1 cellular context compared by ENCODE assay signal in the genomic region with DNA sequence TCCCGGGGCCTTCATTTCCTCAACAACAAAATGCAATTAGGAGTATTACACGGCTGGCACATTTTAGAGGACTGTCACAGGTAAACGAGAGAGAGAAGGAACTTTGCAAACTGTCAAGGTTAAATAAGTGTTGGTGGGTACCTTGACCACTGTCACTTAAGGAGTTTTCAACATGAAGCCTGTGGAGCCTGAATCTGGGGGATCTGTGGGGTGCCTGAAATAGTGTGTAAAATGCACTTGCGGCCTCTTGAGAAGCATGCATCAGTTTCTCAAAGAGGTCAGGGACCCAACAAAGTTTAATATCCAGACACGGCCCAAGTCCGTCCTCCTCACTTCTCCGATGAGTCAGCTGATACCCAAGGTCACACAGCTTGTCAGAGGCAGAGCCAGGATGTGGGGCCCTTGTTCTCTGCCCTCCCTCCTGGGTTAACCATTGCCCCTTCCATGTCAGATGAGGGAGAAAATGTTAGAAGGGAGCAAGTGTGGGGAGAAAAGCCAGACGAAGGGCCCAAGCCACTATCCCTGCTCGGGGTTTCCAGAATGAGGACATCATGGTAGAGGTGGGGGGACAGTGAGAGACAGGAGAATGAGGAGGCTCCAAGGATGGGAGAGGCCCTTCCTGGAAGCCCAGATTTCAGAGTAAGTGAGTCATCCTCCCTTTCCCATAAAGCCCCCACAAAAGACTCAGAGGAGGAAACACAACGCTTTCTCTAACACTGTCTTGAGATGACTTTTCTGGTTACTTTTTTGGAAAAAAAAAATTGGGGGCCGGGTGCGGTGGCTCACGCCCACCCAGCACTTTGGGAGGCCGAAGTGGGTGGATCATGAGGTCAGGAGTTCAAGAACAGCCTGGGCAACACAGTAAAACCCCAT.
TF ChIP-seq lines count a peak whose summit lies in the region.

No MANE protein-coding gene starts in this region.

TF ChIP-seq in K562, 482 proteins besides CTCF, POLR2A, EP300 and RAD21 (continued from another document and continues in another):
- TF ChIP-seq, protein P1, sequence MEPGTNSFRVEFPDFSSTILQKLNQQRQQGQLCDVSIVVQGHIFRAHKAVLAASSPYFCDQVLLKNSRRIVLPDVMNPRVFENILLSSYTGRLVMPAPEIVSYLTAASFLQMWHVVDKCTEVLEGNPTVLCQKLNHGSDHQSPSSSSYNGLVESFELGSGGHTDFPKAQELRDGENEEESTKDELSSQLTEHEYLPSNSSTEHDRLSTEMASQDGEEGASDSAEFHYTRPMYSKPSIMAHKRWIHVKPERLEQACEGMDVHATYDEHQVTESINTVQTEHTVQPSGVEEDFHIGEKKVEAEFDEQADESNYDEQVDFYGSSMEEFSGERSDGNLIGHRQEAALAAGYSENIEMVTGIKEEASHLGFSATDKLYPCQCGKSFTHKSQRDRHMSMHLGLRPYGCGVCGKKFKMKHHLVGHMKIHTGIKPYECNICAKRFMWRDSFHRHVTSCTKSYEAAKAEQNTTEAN (CRISPR knock-in tag; IDR thresholded peaks at IDR 0.05), result no peak
- TF ChIP-seq ESRRB (CRISPR knock-in tag; IDR thresholded peaks at IDR 0.05; ENCODE audit: borderline replicate concordance), result no peak
- TF ChIP-seq, protein P2, sequence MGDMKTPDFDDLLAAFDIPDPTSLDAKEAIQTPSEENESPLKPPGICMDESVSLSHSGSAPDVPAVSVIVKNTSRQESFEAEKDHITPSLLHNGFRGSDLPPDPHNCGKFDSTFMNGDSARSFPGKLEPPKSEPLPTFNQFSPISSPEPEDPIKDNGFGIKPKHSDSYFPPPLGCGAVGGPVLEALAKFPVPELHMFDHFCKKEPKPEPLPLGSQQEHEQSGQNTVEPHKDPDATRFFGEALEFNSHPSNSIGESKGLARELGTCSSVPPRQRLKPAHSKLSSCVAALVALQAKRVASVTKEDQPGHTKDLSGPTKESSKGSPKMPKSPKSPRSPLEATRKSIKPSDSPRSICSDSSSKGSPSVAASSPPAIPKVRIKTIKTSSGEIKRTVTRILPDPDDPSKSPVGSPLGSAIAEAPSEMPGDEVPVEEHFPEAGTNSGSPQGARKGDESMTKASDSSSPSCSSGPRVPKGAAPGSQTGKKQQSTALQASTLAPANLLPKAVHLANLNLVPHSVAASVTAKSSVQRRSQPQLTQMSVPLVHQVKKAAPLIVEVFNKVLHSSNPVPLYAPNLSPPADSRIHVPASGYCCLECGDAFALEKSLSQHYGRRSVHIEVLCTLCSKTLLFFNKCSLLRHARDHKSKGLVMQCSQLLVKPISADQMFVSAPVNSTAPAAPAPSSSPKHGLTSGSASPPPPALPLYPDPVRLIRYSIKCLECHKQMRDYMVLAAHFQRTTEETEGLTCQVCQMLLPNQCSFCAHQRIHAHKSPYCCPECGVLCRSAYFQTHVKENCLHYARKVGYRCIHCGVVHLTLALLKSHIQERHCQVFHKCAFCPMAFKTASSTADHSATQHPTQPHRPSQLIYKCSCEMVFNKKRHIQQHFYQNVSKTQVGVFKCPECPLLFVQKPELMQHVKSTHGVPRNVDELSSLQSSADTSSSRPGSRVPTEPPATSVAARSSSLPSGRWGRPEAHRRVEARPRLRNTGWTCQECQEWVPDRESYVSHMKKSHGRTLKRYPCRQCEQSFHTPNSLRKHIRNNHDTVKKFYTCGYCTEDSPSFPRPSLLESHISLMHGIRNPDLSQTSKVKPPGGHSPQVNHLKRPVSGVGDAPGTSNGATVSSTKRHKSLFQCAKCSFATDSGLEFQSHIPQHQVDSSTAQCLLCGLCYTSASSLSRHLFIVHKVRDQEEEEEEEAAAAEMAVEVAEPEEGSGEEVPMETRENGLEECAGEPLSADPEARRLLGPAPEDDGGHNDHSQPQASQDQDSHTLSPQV (IDR thresholded peaks at IDR 0.05), result peak; percentile 76
- TF ChIP-seq SMARCA5 (IDR thresholded peaks at IDR 0.05), result no peak
- TF ChIP-seq, protein P3, sequence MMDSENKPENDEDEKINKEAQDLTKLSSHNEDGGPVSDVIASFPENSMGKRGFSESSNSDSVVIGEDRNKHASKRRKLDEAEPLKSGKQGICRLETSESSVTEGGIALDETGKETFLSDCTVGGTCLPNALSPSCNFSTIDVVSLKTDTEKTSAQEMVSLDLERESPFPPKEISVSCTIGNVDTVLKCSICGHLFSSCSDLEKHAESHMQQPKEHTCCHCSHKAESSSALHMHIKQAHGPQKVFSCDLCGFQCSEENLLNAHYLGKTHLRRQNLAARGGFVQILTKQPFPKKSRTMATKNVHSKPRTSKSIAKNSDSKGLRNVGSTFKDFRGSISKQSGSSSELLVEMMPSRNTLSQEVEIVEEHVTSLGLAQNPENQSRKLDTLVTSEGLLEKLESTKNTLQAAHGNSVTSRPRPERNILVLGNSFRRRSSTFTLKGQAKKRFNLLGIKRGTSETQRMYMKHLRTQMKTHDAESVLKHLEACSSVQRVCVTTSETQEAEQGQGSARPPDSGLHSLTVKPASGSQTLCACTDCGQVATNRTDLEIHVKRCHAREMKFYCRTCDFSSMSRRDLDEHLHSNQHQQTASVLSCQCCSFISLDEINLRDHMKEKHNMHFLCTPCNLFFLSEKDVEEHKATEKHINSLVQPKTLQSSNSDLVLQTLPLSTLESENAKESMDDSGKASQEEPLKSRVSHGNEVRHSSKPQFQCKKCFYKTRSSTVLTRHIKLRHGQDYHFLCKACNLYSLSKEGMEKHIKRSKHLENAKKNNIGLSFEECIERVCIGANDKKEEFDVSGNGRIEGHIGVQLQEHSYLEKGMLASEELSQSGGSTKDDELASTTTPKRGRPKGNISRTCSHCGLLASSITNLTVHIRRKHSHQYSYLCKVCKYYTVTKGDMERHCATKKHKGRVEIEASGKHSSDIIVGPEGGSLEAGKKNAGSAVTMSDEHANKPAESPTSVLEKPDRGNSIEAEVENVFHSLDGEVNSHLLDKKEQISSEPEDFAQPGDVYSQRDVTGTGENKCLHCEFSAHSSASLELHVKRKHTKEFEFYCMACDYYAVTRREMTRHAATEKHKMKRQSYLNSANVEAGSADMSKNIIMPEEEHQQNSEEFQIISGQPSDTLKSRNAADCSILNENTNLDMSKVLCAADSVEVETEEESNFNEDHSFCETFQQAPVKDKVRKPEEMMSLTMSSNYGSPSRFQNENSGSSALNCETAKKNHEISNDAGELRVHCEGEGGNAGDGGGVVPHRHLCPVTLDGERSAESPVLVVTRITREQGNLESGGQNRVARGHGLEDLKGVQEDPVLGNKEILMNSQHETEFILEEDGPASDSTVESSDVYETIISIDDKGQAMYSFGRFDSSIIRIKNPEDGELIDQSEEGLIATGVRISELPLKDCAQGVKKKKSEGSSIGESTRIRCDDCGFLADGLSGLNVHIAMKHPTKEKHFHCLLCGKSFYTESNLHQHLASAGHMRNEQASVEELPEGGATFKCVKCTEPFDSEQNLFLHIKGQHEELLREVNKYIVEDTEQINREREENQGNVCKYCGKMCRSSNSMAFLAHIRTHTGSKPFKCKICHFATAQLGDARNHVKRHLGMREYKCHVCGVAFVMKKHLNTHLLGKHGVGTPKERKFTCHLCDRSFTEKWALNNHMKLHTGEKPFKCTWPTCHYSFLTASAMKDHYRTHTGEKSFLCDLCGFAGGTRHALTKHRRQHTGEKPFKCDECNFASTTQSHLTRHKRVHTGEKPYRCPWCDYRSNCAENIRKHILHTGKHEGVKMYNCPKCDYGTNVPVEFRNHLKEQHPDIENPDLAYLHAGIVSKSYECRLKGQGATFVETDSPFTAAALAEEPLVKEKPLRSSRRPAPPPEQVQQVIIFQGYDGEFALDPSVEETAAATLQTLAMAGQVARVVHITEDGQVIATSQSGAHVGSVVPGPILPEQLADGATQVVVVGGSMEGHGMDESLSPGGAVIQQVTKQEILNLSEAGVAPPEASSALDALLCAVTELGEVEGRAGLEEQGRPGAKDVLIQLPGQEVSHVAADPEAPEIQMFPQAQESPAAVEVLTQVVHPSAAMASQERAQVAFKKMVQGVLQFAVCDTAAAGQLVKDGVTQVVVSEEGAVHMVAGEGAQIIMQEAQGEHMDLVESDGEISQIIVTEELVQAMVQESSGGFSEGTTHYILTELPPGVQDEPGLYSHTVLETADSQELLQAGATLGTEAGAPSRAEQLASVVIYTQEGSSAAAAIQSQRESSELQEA (IDR thresholded peaks at IDR 0.05; ENCODE audit: low read depth), result no peak
- TF ChIP-seq TFAM (CRISPR knock-in tag; conservative IDR thresholded peaks at IDR 0.05), result no peak
- no peak for TF ChIP-seq EZH2 (IDR thresholded peaks at IDR 0.05; ENCODE audit: borderline replicate concordance, low read depth, low read length)
- TF ChIP-seq, protein P4, sequence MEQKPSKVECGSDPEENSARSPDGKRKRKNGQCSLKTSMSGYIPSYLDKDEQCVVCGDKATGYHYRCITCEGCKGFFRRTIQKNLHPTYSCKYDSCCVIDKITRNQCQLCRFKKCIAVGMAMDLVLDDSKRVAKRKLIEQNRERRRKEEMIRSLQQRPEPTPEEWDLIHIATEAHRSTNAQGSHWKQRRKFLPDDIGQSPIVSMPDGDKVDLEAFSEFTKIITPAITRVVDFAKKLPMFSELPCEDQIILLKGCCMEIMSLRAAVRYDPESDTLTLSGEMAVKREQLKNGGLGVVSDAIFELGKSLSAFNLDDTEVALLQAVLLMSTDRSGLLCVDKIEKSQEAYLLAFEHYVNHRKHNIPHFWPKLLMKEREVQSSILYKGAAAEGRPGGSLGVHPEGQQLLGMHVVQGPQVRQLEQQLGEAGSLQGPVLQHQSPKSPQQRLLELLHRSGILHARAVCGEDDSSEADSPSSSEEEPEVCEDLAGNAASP (IDR thresholded peaks at IDR 0.05), result no peak
- TF ChIP-seq HIVEP1 (CRISPR knock-in tag; IDR thresholded peaks at IDR 0.05), result no peak
- no peak for TF ChIP-seq SP1 (CRISPR knock-in tag; IDR thresholded peaks at IDR 0.05)
- TF ChIP-seq, protein P5, sequence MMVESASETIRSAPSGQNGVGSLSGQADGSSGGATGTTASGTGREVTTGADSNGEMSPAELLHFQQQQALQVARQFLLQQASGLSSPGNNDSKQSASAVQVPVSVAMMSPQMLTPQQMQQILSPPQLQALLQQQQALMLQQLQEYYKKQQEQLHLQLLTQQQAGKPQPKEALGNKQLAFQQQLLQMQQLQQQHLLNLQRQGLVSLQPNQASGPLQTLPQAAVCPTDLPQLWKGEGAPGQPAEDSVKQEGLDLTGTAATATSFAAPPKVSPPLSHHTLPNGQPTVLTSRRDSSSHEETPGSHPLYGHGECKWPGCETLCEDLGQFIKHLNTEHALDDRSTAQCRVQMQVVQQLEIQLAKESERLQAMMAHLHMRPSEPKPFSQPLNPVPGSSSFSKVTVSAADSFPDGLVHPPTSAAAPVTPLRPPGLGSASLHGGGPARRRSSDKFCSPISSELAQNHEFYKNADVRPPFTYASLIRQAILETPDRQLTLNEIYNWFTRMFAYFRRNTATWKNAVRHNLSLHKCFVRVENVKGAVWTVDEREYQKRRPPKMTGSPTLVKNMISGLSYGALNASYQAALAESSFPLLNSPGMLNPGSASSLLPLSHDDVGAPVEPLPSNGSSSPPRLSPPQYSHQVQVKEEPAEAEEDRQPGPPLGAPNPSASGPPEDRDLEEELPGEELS (CRISPR knock-in tag; IDR thresholded peaks at IDR 0.05; ENCODE audit: borderline replicate concordance), result no peak
- TF ChIP-seq SMARCC2 (IDR thresholded peaks at IDR 0.05; ENCODE audit: low read depth), result no peak; the same call in 1 of the 2 replicates
- no peak for TF ChIP-seq POLR2AphosphoS5 (IDR thresholded peaks at IDR 0.05; ENCODE audit: control insufficient read depth, insufficient read depth, low read depth, low read length)
- TF ChIP-seq CREM (IDR thresholded peaks at IDR 0.05; ENCODE audit: low read depth), result no peak
- no peak for TF ChIP-seq SLC30A9 (CRISPR knock-in tag; IDR thresholded peaks at IDR 0.05)
- TF ChIP-seq ZFP1 (CRISPR knock-in tag; IDR thresholded peaks at IDR 0.05), result no peak
- TF ChIP-seq, protein P6, sequence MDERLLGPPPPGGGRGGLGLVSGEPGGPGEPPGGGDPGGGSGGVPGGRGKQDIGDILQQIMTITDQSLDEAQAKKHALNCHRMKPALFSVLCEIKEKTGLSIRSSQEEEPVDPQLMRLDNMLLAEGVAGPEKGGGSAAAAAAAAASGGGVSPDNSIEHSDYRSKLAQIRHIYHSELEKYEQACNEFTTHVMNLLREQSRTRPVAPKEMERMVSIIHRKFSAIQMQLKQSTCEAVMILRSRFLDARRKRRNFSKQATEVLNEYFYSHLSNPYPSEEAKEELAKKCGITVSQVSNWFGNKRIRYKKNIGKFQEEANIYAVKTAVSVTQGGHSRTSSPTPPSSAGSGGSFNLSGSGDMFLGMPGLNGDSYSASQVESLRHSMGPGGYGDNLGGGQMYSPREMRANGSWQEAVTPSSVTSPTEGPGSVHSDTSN (CRISPR knock-in tag; IDR thresholded peaks at IDR 0.05; ENCODE audit: low read depth), result no peak
- TF ChIP-seq, protein P6 (tag; conservative IDR thresholded peaks at IDR 0.05; ENCODE audit: low read depth), result no peak
- TF ChIP-seq PHTF2 (CRISPR knock-in tag; IDR thresholded peaks at IDR 0.05), result no peak
- no peak for TF ChIP-seq ZNF785 (CRISPR knock-in tag; IDR thresholded peaks at IDR 0.05)
- no peak for TF ChIP-seq TRIM24 (IDR thresholded peaks at IDR 0.05)
- TF ChIP-seq HDAC6 (IDR thresholded peaks at IDR 0.05; ENCODE audit: low read depth, low read length), result no peak
- no peak; the same call in 1 of the 2 replicates for TF ChIP-seq ZNF764 (CRISPR knock-in tag; IDR thresholded peaks at IDR 0.05; ENCODE audit: low read depth)
- no peak for TF ChIP-seq TEAD2 (tag; IDR thresholded peaks at IDR 0.05)
- TF ChIP-seq PHB (CRISPR knock-in tag; IDR thresholded peaks at IDR 0.05), result no peak
- TF ChIP-seq, protein P7, sequence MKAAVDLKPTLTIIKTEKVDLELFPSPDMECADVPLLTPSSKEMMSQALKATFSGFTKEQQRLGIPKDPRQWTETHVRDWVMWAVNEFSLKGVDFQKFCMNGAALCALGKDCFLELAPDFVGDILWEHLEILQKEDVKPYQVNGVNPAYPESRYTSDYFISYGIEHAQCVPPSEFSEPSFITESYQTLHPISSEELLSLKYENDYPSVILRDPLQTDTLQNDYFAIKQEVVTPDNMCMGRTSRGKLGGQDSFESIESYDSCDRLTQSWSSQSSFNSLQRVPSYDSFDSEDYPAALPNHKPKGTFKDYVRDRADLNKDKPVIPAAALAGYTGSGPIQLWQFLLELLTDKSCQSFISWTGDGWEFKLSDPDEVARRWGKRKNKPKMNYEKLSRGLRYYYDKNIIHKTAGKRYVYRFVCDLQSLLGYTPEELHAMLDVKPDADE (conservative IDR thresholded peaks at IDR 0.05; ENCODE audit: control insufficient read depth, low read depth, low read length), result no peak
- no peak for TF ChIP-seq NR2C2 (CRISPR knock-in tag; IDR thresholded peaks at IDR 0.05)
- TF ChIP-seq NR2C2 (tag; IDR thresholded peaks at IDR 0.05), result peak; percentile 81
- TF ChIP-seq TGIF2 (CRISPR knock-in tag; IDR thresholded peaks at IDR 0.05), result no peak
- TF ChIP-seq RBM14 (IDR thresholded peaks at IDR 0.05; ENCODE audit: borderline replicate concordance, insufficient read depth, low read depth, low read length), result no peak
- TF ChIP-seq SAFB (IDR thresholded peaks at IDR 0.05; ENCODE audit: borderline replicate concordance, low read depth, low read length), result no peak
- TF ChIP-seq NFE2L1 (tag; IDR thresholded peaks at IDR 0.05; ENCODE audit: borderline replicate concordance, low read depth), result no peak
- no peak for TF ChIP-seq NR3C1 (CRISPR knock-in tag; IDR thresholded peaks at IDR 0.05)
- TF ChIP-seq, protein P8, sequence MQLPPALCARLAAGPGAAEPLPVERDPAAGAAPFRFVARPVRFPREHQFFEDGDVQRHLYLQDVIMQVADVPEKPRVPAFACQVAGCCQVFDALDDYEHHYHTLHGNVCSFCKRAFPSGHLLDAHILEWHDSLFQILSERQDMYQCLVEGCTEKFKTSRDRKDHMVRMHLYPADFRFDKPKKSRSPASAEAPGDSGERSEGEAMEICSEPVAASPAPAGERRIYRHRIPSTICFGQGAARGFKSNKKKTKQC (CRISPR knock-in tag; IDR thresholded peaks at IDR 0.05), result no peak
